Comparison of ENCODE assay signal across 26 cellular contexts in the genomic region with DNA sequence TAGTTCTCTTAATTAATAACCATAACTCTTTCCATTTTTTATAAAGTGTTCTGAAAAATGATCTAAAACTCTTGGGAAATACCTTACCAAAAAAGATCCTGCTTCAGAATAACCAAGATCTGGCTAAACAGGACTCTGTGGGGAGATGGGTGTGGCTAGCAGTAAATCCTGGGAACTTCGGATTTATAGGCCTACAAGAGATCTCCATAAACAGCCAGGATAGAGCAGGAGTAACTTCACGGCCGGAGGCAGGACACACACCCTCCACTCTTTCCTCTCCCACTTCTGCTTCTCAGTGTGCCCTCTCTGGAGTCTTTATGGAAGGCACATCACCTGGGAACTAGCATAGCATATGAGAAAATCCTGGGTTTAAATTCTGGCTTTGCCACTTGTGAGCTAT.
"Had no signal": no experiment of that assay in that cellular context is flagged by ENCODE, and none has a peak within 500 bp of the region (broad histone marks: within the 10 kb centered on the region; RNA-seq: fewer than 3 reads in every experiment).

No MANE protein-coding gene starts in this region.

- H3K36me3 ChIP-seq: esophagus squamous epithelium, heart right ventricle, neutrophil, pancreas, right lobe of liver, thoracic aorta, tibial nerve, upper lobe of right lung, uterus had no signal

- H3K4me3 Mint-ChIP-seq: effector memory CD8-positive, alpha-beta T cell; memory B cell; naive B cell; natural killer cell treated with Interleukin-12 subunit alpha and Interleukin-12 subunit beta and Interleukin-15 and Interleukin-18, amount 100 ng/mL, for 72 hours; neural crest cell; stimulated activated naive B cell treated with anti-CD40 and anti-IgM and Interleukin-4, amounts not matched to agents 10 μg/mL and 1 μg/mL and 100 μg/mL, for 72 hours; stimulated activated naive CD8-positive, alpha-beta T cell treated with anti-CD3 and anti-CD28 coated beads, Interleukin-15, Interleukin-2, amounts not matched to agents 100 ng/mL and 50 ng/mL, for 24 hours had no signal

- H3K4me1 Mint-ChIP-seq: memory B cell; naive B cell; stimulated activated naive B cell treated with anti-CD40 and anti-IgM and Interleukin-4, amounts not matched to agents 10 μg/mL and 1 μg/mL and 100 μg/mL, for 72 hours had no signal

- H3K4me3 ChIP-seq: esophagus squamous epithelium, heart right ventricle, lung, pancreas, right lobe of liver, thoracic aorta, tibial nerve, upper lobe of right lung, uterus had no signal

- DNase-seq: cortex of kidney; effector memory CD8-positive, alpha-beta T cell; erythroblast; esophagus squamous epithelium; foreskin melanocyte; glutamatergic neuron; heart right ventricle; hippocampal formation; left cardiac atrium; left ventricle myocardium superior; naive B cell; pancreas; right lobe of liver; small intestine; stimulated activated CD4-positive, alpha-beta T cell treated with anti-CD3 and anti-CD28 coated beads, Interleukin-15, amount 100 ng/mL, for 24 hours; stimulated activated naive B cell treated with anti-CD40 and anti-IgM and Interleukin-4, amounts not matched to agents 10 μg/mL and 1 μg/mL and 100 μg/mL, for 72 hours; upper lobe of right lung; uterus had no signal

- ATAC-seq: effector memory CD8-positive, alpha-beta T cell; heart right ventricle; left cardiac atrium; left ventricle myocardium superior; natural killer cell treated with Interleukin-12 subunit alpha and Interleukin-12 subunit beta and Interleukin-15 and Interleukin-18, amount 100 ng/mL, for 72 hours; pancreas; right lobe of liver; stimulated activated naive B cell treated with anti-CD40 and anti-IgM and Interleukin-4, amounts not matched to agents 10 μg/mL and 1 μg/mL and 100 μg/mL, for 72 hours; upper lobe of right lung had no signal

- H3K27ac Mint-ChIP-seq: effector memory CD8-positive, alpha-beta T cell; memory B cell; naive B cell; natural killer cell treated with Interleukin-12 subunit alpha and Interleukin-12 subunit beta and Interleukin-15 and Interleukin-18, amount 100 ng/mL, for 72 hours; stimulated activated naive B cell treated with anti-CD40 and anti-IgM and Interleukin-4, amounts not matched to agents 10 μg/mL and 1 μg/mL and 100 μg/mL, for 72 hours; stimulated activated naive CD8-positive, alpha-beta T cell treated with anti-CD3 and anti-CD28 coated beads, Interleukin-15, Interleukin-2, amounts not matched to agents 100 ng/mL and 50 ng/mL, for 24 hours had no signal

- H3K9me3 ChIP-seq: esophagus squamous epithelium, neutrophil, pancreas, right lobe of liver, thoracic aorta, tibial nerve, upper lobe of right lung, uterus had no signal

- H3K9me3 Mint-ChIP-seq: neural crest cell had no signal

- H3K27ac ChIP-seq: esophagus squamous epithelium, heart right ventricle, neutrophil, pancreas, right lobe of liver, thoracic aorta, tibial nerve, upper lobe of right lung, uterus had no signal

- H3K27me3 ChIP-seq: esophagus squamous epithelium, heart right ventricle, neutrophil, pancreas, right lobe of liver, tibial nerve, upper lobe of right lung, uterus had no signal

- H3K36me3 Mint-ChIP-seq: memory B cell; naive B cell; stimulated activated naive B cell treated with anti-CD40 and anti-IgM and Interleukin-4, amounts not matched to agents 10 μg/mL and 1 μg/mL and 100 μg/mL, for 72 hours had no signal

- H3K4me1 ChIP-seq: heart right ventricle, pancreas, right lobe of liver, tibial nerve, upper lobe of right lung, uterus had no signal

- H3K27me3 Mint-ChIP-seq: effector memory CD8-positive, alpha-beta T cell; memory B cell; natural killer cell treated with Interleukin-12 subunit alpha and Interleukin-12 subunit beta and Interleukin-15 and Interleukin-18, amount 100 ng/mL, for 72 hours; stimulated activated naive CD8-positive, alpha-beta T cell treated with anti-CD3 and anti-CD28 coated beads, Interleukin-15, Interleukin-2, amounts not matched to agents 100 ng/mL and 50 ng/mL, for 24 hours had no signal
